In genomic region chr11:121569332-121570299, GRCh38 we compare ENCODE assay signal across 8 cellular contexts.
DNase-seq lines count a peak whose midpoint lies in the region; ATAC-seq and TF ChIP-seq lines count a peak whose summit lies in the region.
"Not testable (repeated sequence)": the region's sequence is repeated elsewhere in the genome, so short reads cannot be mapped to it uniquely, and the experiment has no call there.

No MANE protein-coding gene starts in this region.

- peaks cover 14% of the 10 kb centered on the region for H3K4me1 Mint-ChIP-seq in central memory CD8-positive, alpha-beta T cell

- H3K27ac ChIP-seq in DOHH2 (ENCODE audit: low read depth, low read length) (peak overlapping the region; percentile 95), Karpas-422 (ENCODE audit: low read length) (peak overlapping the region; percentile 95)

- H3K4me3 Mint-ChIP-seq in central memory CD8-positive, alpha-beta T cell: peak overlapping the region; percentile 54

- H3K9me2 ChIP-seq in DOHH2 (replicated peaks; ENCODE audit: control insufficient read depth, low read length); Karpas-422 (replicated peaks; ENCODE audit: insufficient read depth, low read length): not testable (repeated sequence)

- H3K36me3 ChIP-seq in DOHH2 (ENCODE audit: control insufficient read depth, low read length): peaks cover 88% of the 10 kb centered on the region
- H3K36me3 ChIP-seq in Karpas-422 (ENCODE audit: insufficient read depth, low read length): peaks cover 53% of the 10 kb centered on the region

- H3K27me3 ChIP-seq in DOHH2 (ENCODE audit: control insufficient read depth, low read length); Karpas-422 (ENCODE audit: low read length): not testable (repeated sequence)

- H3K9me3 ChIP-seq in DOHH2 (ENCODE audit: control insufficient read depth, insufficient read depth, low read length); Karpas-422 (ENCODE audit: low read length): not testable (repeated sequence)

- not testable (repeated sequence) for H2AFZ ChIP-seq in Karpas-422 (ENCODE audit: low read length)

- H3K4me1 ChIP-seq in DOHH2 (ENCODE audit: control insufficient read depth, low read length): peaks cover 99% of the 10 kb centered on the region
- peaks cover 82% of the 10 kb centered on the region for H3K4me1 ChIP-seq in Karpas-422 (ENCODE audit: low read length)

- peaks cover 61% of the 10 kb centered on the region for H3K36me3 Mint-ChIP-seq in central memory CD8-positive, alpha-beta T cell (ENCODE audit: insufficient read depth)

- H3K4me2 ChIP-seq in DOHH2 (ENCODE audit: low read length) (peak overlapping the region; percentile 73), Karpas-422 (ENCODE audit: low read depth, low read length, poor library complexity, severe bottlenecking) (peak overlapping the region; percentile 38)

- H3K79me2 ChIP-seq in DOHH2 (ENCODE audit: control insufficient read depth, low read length): peaks cover 39% of the 10 kb centered on the region
- H3K79me2 ChIP-seq in Karpas-422 (ENCODE audit: low read length): peaks cover 17% of the 10 kb centered on the region

- not testable (repeated sequence) for H4K20me1 ChIP-seq in DOHH2 (ENCODE audit: control insufficient read depth, insufficient read depth, low read depth, low read length); Karpas-422 (ENCODE audit: insufficient read depth, low read depth, low read length)

- peak overlapping the region; percentile 50; the same call in 1 of the 2 replicates for H3K9ac ChIP-seq in Karpas-422 (ENCODE audit: low read length)

- H3K27me3 Mint-ChIP-seq in central memory CD8-positive, alpha-beta T cell: not testable (repeated sequence)

- peak overlapping the region; percentile 61 for H3K4me3 ChIP-seq in DOHH2 (ENCODE audit: low read length)
- H3K4me3 ChIP-seq in Karpas-422 (ENCODE audit: low read length): not testable (repeated sequence)

- ATAC-seq in GM18520 (IDR thresholded peaks at IDR 0.05; ENCODE audit: unreplicated experiment) (peak; percentile 98), GM19372 (IDR thresholded peaks at IDR 0.05; ENCODE audit: low read depth, unreplicated experiment) (peak; percentile 99), GM21576 (IDR thresholded peaks at IDR 0.05; ENCODE audit: unreplicated experiment) (peak; percentile 96), HG02870 (IDR thresholded peaks at IDR 0.05; ENCODE audit: unreplicated experiment) (peak; percentile 97), HG03159 (IDR thresholded peaks at IDR 0.05; ENCODE audit: unreplicated experiment) (peak; percentile 97)
- peak; percentile 40 for ATAC-seq in central memory CD8-positive, alpha-beta T cell (replicated peaks; ENCODE audit: extremely low read depth, poor library complexity, severe bottlenecking)

- peak; percentile 85 for DNase-seq in Karpas-422
- not testable (repeated sequence) for DNase-seq in central memory CD8-positive, alpha-beta T cell (ENCODE audit: low spot score in 2 of 2)

- not testable (repeated sequence) for H3K9me3 Mint-ChIP-seq in central memory CD8-positive, alpha-beta T cell

- not testable (repeated sequence) for TF ChIP-seq CTCF in DOHH2 (IDR thresholded peaks at IDR 0.05; ENCODE audit: low read depth, low read length, poor library complexity, severe bottlenecking)

- H3K27ac Mint-ChIP-seq in central memory CD8-positive, alpha-beta T cell (ENCODE audit: low read depth): peak overlapping the region; percentile 78

- H3F3A ChIP-seq in DOHH2 (ENCODE audit: control insufficient read depth, insufficient read depth): peaks cover 33% of the 10 kb centered on the region

Comparison
In these comparisons a context has a peak if more than half of its experiments do, and no peak if none do; other contexts are left out.
1. ATAC-seq: peak in every context shown above with its lines; median percentile 99 in GM19372; 98 in GM18520; 97 in HG02870; 97 in HG03159; 96 in GM21576; 40 in central memory CD8-positive, alpha-beta T cell.